In genomic region chr3:128875556-128876120, GRCh38 we compare ENCODE assay signal across 1 cellular context.
TF ChIP-seq lines count a peak whose summit lies in the region.

No MANE protein-coding gene starts in this region.

TF ChIP-seq in K562, 482 proteins besides CTCF, POLR2A, EP300 and RAD21 (continued from another document):
- no peak for TF ChIP-seq ZNF407 (IDR thresholded peaks at IDR 0.05; ENCODE audit: low read depth)
- no peak for TF ChIP-seq MEF2A (IDR thresholded peaks at IDR 0.05; ENCODE audit: control insufficient read depth, low read depth, low read length)
- no peak for TF ChIP-seq SIX5 (IDR thresholded peaks at IDR 0.05; ENCODE audit: borderline replicate concordance in 1 of 2, insufficient read depth in 1 of 2, low read depth in 1 of 2, low read length in 2 of 2)
- no peak for TF ChIP-seq XRCC5 (IDR thresholded peaks at IDR 0.05; ENCODE audit: low read depth, low read length)
- no peak for TF ChIP-seq ZNF143 (CRISPR knock-in tag; IDR thresholded peaks at IDR 0.05)
- TF ChIP-seq CBX1 (IDR thresholded peaks at IDR 0.05; ENCODE audit: low read depth): 0 out of 2 replicates have a peak, but pooled peaks have one; percentile 43
- 0 out of 4 replicates have a peak, but pooled peaks of 1 of the 2 experiments have one; percentile 28 for TF ChIP-seq MAZ (CRISPR knock-in tag; conservative IDR thresholded peaks at IDR 0.05 in 1 of 2, IDR thresholded peaks at IDR 0.05 in 1 of 2)
- TF ChIP-seq SMC3 (conservative IDR thresholded peaks at IDR 0.05; ENCODE audit: insufficient read depth, low read depth, low read length): peak; percentile 46; the same call in 1 of the 2 replicates
- 0 out of 2 replicates have a peak, but pooled peaks have one; percentile 28 for TF ChIP-seq DEAF1 (CRISPR knock-in tag; IDR thresholded peaks at IDR 0.05)
- no peak for TF ChIP-seq SMARCE1 (IDR thresholded peaks at IDR 0.05)
- TF ChIP-seq ZNF668 (CRISPR knock-in tag; IDR thresholded peaks at IDR 0.05): no peak
- TF ChIP-seq ZBTB7A (IDR thresholded peaks at IDR 0.05; ENCODE audit: borderline replicate concordance, control insufficient read depth, low read depth, low read length): no peak
